In the genomic region with DNA sequence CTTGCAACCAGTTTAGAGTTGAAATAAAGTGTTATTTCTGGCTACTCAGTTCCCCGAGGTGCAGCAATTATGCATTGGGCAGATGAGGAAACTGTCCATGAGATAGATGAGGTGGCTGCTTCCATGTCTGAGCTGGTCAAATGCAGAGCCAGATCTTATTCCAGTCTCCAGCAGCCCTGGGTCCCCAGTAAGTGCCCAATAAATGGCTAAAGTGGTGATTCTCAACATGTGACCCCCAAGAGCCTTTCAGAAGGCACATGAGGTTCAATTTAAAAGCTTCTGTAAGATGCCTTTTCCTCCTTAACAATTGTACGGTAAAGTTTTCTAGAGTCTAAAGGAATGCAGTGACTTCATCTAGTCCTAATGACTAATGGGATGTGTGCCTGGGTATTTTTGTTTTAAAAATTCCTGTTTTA, we compare ENCODE assay signal across 1 cellular context.
TF ChIP-seq lines count a peak whose summit lies in the region.

No MANE protein-coding gene starts in this region.

TF ChIP-seq in GM12878, 131 proteins besides CTCF, POLR2A, EP300 and RAD21:
- TF ChIP-seq, protein P1, sequence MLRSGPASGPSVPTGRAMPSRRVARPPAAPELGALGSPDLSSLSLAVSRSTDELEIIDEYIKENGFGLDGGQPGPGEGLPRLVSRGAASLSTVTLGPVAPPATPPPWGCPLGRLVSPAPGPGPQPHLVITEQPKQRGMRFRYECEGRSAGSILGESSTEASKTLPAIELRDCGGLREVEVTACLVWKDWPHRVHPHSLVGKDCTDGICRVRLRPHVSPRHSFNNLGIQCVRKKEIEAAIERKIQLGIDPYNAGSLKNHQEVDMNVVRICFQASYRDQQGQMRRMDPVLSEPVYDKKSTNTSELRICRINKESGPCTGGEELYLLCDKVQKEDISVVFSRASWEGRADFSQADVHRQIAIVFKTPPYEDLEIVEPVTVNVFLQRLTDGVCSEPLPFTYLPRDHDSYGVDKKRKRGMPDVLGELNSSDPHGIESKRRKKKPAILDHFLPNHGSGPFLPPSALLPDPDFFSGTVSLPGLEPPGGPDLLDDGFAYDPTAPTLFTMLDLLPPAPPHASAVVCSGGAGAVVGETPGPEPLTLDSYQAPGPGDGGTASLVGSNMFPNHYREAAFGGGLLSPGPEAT (IDR thresholded peaks at IDR 0.05; ENCODE audit: low read depth), result 0 out of 2 replicates have a peak, but pooled peaks have one; percentile 1
- TF ChIP-seq, protein P2, sequence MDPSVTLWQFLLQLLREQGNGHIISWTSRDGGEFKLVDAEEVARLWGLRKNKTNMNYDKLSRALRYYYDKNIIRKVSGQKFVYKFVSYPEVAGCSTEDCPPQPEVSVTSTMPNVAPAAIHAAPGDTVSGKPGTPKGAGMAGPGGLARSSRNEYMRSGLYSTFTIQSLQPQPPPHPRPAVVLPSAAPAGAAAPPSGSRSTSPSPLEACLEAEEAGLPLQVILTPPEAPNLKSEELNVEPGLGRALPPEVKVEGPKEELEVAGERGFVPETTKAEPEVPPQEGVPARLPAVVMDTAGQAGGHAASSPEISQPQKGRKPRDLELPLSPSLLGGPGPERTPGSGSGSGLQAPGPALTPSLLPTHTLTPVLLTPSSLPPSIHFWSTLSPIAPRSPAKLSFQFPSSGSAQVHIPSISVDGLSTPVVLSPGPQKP (IDR thresholded peaks at IDR 0.05; ENCODE audit: low read depth, low read length), result no peak
